In the genomic region with DNA sequence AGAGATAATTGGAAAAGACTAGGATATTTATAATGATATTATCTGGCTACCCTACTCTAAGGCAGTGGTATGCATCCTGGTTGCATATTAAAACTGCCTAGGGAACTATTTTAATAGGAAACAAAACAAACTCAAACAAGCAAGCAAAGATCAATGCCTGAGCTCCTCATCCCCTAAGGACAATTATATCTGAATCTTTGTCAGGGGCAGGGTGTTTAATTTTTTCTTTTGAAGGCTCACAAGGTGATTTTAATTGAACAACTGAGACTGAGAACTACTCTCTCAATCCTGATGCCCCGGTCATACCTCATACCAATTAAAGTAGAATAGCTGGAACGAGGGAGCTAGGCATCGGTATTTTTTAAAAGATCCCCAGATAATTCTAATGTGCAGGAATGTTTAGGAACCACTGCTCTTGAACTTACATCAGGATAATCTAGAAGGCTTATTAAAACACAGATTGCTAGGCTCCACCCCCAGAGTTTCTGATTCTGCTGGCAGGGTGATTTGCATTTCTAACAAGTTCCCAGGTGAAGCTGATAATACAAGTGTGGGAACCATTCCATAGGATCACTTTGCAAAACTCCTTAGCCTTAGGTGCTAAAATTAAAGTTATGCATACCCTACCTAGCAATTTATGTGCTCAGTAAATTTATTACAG, we compare ENCODE assay signal across 26 cellular contexts.
"Had no signal": no experiment of that assay in that cellular context is flagged by ENCODE, and none has a peak within 500 bp of the region (broad histone marks: within the 10 kb centered on the region; RNA-seq: fewer than 3 reads in every experiment).

No MANE protein-coding gene starts in this region.

- H3K4me3 ChIP-seq: adrenal gland, body of pancreas had no signal

- H3K36me3 Mint-ChIP-seq: activated naive CD4-positive, alpha-beta T cell treated with anti-CD3 and anti-CD28 coated beads, Interleukin-2, amount 50 U/mL, for 72 hours; IgD-negative memory B cell had no signal

- H3K4me1 Mint-ChIP-seq: activated CD4-positive, alpha-beta T cell treated with anti-CD3 and anti-CD28 coated beads for 36 hours; activated CD4-positive, alpha-beta T cell treated with anti-CD3 and anti-CD28 coated beads, Interleukin-2, amount 10 ng/mL, durations not matched to agents 7 days and 5 days; IgD-negative memory B cell had no signal

- DNase-seq: activated CD4-positive, alpha-beta T cell treated with anti-CD3 and anti-CD28 coated beads for 36 hours; activated CD4-positive, alpha-beta T cell treated with anti-CD3 and anti-CD28 coated beads, Interleukin-2, amount 10 ng/mL, durations not matched to agents 7 days and 5 days; activated CD4-positive, alpha-beta T cell treated with anti-CD3 and anti-CD28 coated beads, Interleukin-2, amount 50 U/mL, for 48 hours; activated CD8-positive, alpha-beta T cell treated with anti-CD3 and anti-CD28 coated beads, Interleukin-2, amount 10 ng/mL, durations not matched to agents 7 days and 5 days; activated gamma-delta T cell; activated naive CD4-positive, alpha-beta T cell treated with Interleukin-2 at 50 U/mL for 16 hours; activated T-cell treated with anti-CD3 and anti-CD28 coated beads, Interleukin-2, amount 50 U/mL, for 24 hours; adrenal gland; body of pancreas; cerebellar nuclear complex; Karpas-422; KBM-7; NCI-H1092; NCI-H1436 treated with DMSO at 0.1 percent for 48 hours; NCI-H1694 treated with DMSO at 0.1 percent for 48 hours; NCI-H2029; NCI-H510A; PC-3; SIG-M5 had no signal

- H3K4me3 Mint-ChIP-seq: activated CD4-positive, alpha-beta T cell treated with anti-CD3 and anti-CD28 coated beads for 36 hours; activated CD4-positive, alpha-beta T cell treated with anti-CD3 and anti-CD28 coated beads, Interleukin-2, amount 10 ng/mL, durations not matched to agents 7 days and 5 days; activated CD8-positive, alpha-beta T cell treated with anti-CD3 and anti-CD28 coated beads, Interleukin-2, amount 10 ng/mL, durations not matched to agents 7 days and 5 days; activated T-cell treated with anti-CD3 and anti-CD28 coated beads, Interleukin-2, amount 50 U/mL, for 24 hours; IgD-negative memory B cell; T-helper 1 cell treated with Interleukin-12 subunit alpha and Interleukin-12 subunit beta and Interleukin-4 antibody, amounts not matched to agents 30 μg/mL and 1 μg/mL, for 36 hours had no signal

- H3K27me3 ChIP-seq: adrenal gland, body of pancreas had no signal

- H3K27ac ChIP-seq: adrenal gland, body of pancreas, RWPE1 had no signal

- H3K4me1 ChIP-seq: adrenal gland, body of pancreas had no signal

- H3K27me3 Mint-ChIP-seq: activated CD4-positive, alpha-beta T cell treated with anti-CD3 and anti-CD28 coated beads for 36 hours; activated CD4-positive, alpha-beta T cell treated with anti-CD3 and anti-CD28 coated beads, Interleukin-2, amount 10 ng/mL, durations not matched to agents 7 days and 5 days; activated T-cell treated with anti-CD3 and anti-CD28 coated beads, Interleukin-2, amount 50 U/mL, for 24 hours; IgD-negative memory B cell had no signal

- H3K27ac Mint-ChIP-seq: activated CD4-positive, alpha-beta T cell treated with anti-CD3 and anti-CD28 coated beads for 36 hours; activated CD4-positive, alpha-beta T cell treated with anti-CD3 and anti-CD28 coated beads, Interleukin-2, amount 10 ng/mL, durations not matched to agents 7 days and 5 days; activated CD8-positive, alpha-beta T cell treated with anti-CD3 and anti-CD28 coated beads, Interleukin-2, amount 10 ng/mL, durations not matched to agents 7 days and 5 days; activated naive CD4-positive, alpha-beta T cell treated with anti-CD3 and anti-CD28 coated beads, Interleukin-2, amount 50 U/mL, for 72 hours; activated T-cell treated with anti-CD3 and anti-CD28 coated beads, Interleukin-2, amount 50 U/mL, for 24 hours; activated T-helper 2 cell treated with anti-CD3 and anti-CD28 coated beads, Interferon-gamma antibody, Interleukin-2, Interleukin-4, amounts not matched to agents 10 μg/mL and 5 μg/mL and 100 μg/mL, durations not matched to agents 14 hours and 24 hours and 36 hours; IgD-negative memory B cell; T-helper 1 cell treated with Interleukin-12 subunit alpha and Interleukin-12 subunit beta and Interleukin-4 antibody, amounts not matched to agents 30 μg/mL and 1 μg/mL, for 36 hours had no signal

- H3K36me3 ChIP-seq: adrenal gland had no signal

- ATAC-seq: activated CD4-positive, alpha-beta T cell treated with anti-CD3 and anti-CD28 coated beads for 36 hours; activated CD4-positive, CD25-positive, alpha-beta regulatory T cell treated with anti-CD3 and anti-CD28 coated beads, Interleukin-2, amount 50 U/mL, for 24 hours; activated CD8-positive, alpha-beta T cell treated with anti-CD3 and anti-CD28 coated beads, Interleukin-2, amount 10 ng/mL, durations not matched to agents 7 days and 5 days; activated naive CD4-positive, alpha-beta T cell treated with anti-CD3 and anti-CD28 coated beads, Interleukin-2, amount 50 U/mL, for 72 hours; body of pancreas; PC-3; Right ventricle myocardium inferior had no signal

- H3K9me3 ChIP-seq: adrenal gland, body of pancreas had no signal
